8 cellular contexts compared by ENCODE assay signal in genomic region chr1:22673486-22674409, GRCh38. TPM values are rescaled to one million over a fixed set of nuclear protein-coding genes. Genes with fewer than 3 reads are reported as not detected.
A peak's percentile ranks its signal among the peaks of the same experiment; 100 is the strongest.
DNase-seq lines count a peak whose midpoint lies in the region; ATAC-seq and TF ChIP-seq lines count a peak whose summit lies in the region.

No MANE protein-coding gene starts in this region.

- peak; percentile 95 for ATAC-seq in activated CD4-positive, alpha-beta T cell treated with anti-CD3 and anti-CD28 coated beads for 36 hours
- ATAC-seq in omental fat pad (ENCODE audit: low FRiP score) (no peak), HG03521 (IDR thresholded peaks at IDR 0.05; ENCODE audit: unreplicated experiment) (no peak), HG02884 (IDR thresholded peaks at IDR 0.05; ENCODE audit: unreplicated experiment) (no peak)

- peaks cover 32% of the 10 kb centered on the region for H3K27me3 Mint-ChIP-seq in activated CD4-positive, alpha-beta T cell treated with anti-CD3 and anti-CD28 coated beads for 36 hours

- H3K4me3 ChIP-seq in fibroblast of mammary gland (ENCODE audit: control insufficient read depth, low read depth, low read length), result no peak overlapping the region

- peak; percentile 58 for DNase-seq in activated CD4-positive, alpha-beta T cell treated with anti-CD3 and anti-CD28 coated beads for 36 hours
- no peak for DNase-seq in activated CD4-positive, alpha-beta T cell treated with anti-CD3 and anti-CD28 coated beads for 4 hours
- DNase-seq in SHP77 treated with DMSO at 0.1 percent for 48 hours (lab: John Stamatoyannopoulos, UW) (peak; percentile 11), fibroblast of mammary gland (ENCODE audit: low read depth) (peak; percentile 62), omental fat pad (ENCODE audit: low spot score) (peak; percentile 61)

- TF ChIP-seq EP300 in Ishikawa (IDR thresholded peaks at IDR 0.05; ENCODE audit: borderline replicate concordance), result no peak

- H3K27ac Mint-ChIP-seq in activated CD4-positive, alpha-beta T cell treated with anti-CD3 and anti-CD28 coated beads for 36 hours, result no peak overlapping the region

- CTCF ChIA-PET in activated CD4-positive, alpha-beta T cell treated with anti-CD3 and anti-CD28 coated beads for 36 hours (lab: Charles Lee), result interaction anchor here (0.8 kb wide), 1 partner anchor 192 kb away, joined by 3 read pairs; no protein-coding TSS in a partner anchor

- no peaks in the 10 kb centered on the region for H3K4me1 Mint-ChIP-seq in activated CD4-positive, alpha-beta T cell treated with anti-CD3 and anti-CD28 coated beads for 36 hours

- TF ChIP-seq CTCF in fibroblast of mammary gland (conservative IDR thresholded peaks at IDR 0.05; ENCODE audit: control insufficient read depth, insufficient read depth, low read depth, low read length) (peak; percentile 88), omental fat pad (IDR thresholded peaks at IDR 0.05) (no peak)

- H3K4me3 Mint-ChIP-seq in activated CD4-positive, alpha-beta T cell treated with anti-CD3 and anti-CD28 coated beads for 36 hours, result no peak overlapping the region

- peak; percentile 91 for TF ChIP-seq RAD21 in Ishikawa (IDR thresholded peaks at IDR 0.05; ENCODE audit: low read depth)

- no peaks in the 10 kb centered on the region for H3K36me3 Mint-ChIP-seq in activated CD4-positive, alpha-beta T cell treated with anti-CD3 and anti-CD28 coated beads for 36 hours (ENCODE audit: low read depth)

- H3K9me3 Mint-ChIP-seq in activated CD4-positive, alpha-beta T cell treated with anti-CD3 and anti-CD28 coated beads for 36 hours (ENCODE audit: low read depth), result no peaks in the 10 kb centered on the region

- intact Hi-C loops in activated CD4-positive, alpha-beta T cell treated with anti-CD3 and anti-CD28 coated beads for 36 hours (cut with DNase I, micrococcal nuclease), result loop anchor here in 1 of 2 experiments (1.0 kb wide), 1 partner anchor 216 kb away; no protein-coding TSS in a partner anchor

- POLR2A ChIA-PET in activated CD4-positive, alpha-beta T cell treated with anti-CD3 and anti-CD28 coated beads for 36 hours (lab: Charles Lee), result no interaction called here

TF ChIP-seq in Ishikawa, 13 proteins besides CTCF, POLR2A, EP300 and RAD21:
- TF ChIP-seq ZBTB7A (IDR thresholded peaks at IDR 0.05; ENCODE audit: low read depth) (peak; percentile 64; the same call in 1 of the 2 replicates), TEAD4 (IDR thresholded peaks at IDR 0.05) (peak; percentile 39; the same call in 1 of the 2 replicates)
- TF ChIP-seq, protein P1, sequence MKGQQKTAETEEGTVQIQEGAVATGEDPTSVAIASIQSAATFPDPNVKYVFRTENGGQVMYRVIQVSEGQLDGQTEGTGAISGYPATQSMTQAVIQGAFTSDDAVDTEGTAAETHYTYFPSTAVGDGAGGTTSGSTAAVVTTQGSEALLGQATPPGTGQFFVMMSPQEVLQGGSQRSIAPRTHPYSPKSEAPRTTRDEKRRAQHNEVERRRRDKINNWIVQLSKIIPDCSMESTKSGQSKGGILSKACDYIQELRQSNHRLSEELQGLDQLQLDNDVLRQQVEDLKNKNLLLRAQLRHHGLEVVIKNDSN (IDR thresholded peaks at IDR 0.05), result no peak

RNA-seq across cellular contexts. Expression of gene C1QB, which starts 20.7 kb away (rescaled TPM):
- not detected for total RNA-seq in activated CD4-positive, alpha-beta T cell treated with anti-CD3 and anti-CD28 coated beads for 36 hours
- 1,000 to 10,000 TPM in 1 of 4 donors, 100 to 1,000 TPM in 3; 692 to 1,052 (median 953) TPM for total RNA-seq in omental fat pad

RNA-seq across cellular contexts. Expression of gene C1QC, which starts 30.3 kb away (rescaled TPM):
- total RNA-seq in activated CD4-positive, alpha-beta T cell treated with anti-CD3 and anti-CD28 coated beads for 36 hours, result not detected
- total RNA-seq in omental fat pad, result 100 to 1,000 TPM; 224 to 461 (median 398) TPM

RNA-seq across cellular contexts. Expression of gene EPHB2, which starts 36.9 kb away (rescaled TPM):
- not detected for total RNA-seq in activated CD4-positive, alpha-beta T cell treated with anti-CD3 and anti-CD28 coated beads for 36 hours
- total RNA-seq in omental fat pad, result 1 to 10 TPM; 3.5 to 5.5 (median 4.7) TPM

RNA-seq across cellular contexts. Expression of gene C1QA, which starts 37.3 kb away (rescaled TPM):
- total RNA-seq in activated CD4-positive, alpha-beta T cell treated with anti-CD3 and anti-CD28 coated beads for 36 hours, result not detected
- total RNA-seq in omental fat pad, result 100 to 1,000 TPM; 273 to 435 (median 364) TPM

Comparison
In these comparisons a context has a peak if more than half of its experiments do, and no peak if none do; other contexts are left out.
1. DNase-seq: peak in activated CD4-positive, alpha-beta T cell treated with anti-CD3 and anti-CD28 coated beads for 36 hours (single experiment), SHP77 treated with DMSO at 0.1 percent for 48 hours (single experiment), fibroblast of mammary gland (single experiment) and omental fat pad (single experiment); none in activated CD4-positive, alpha-beta T cell treated with anti-CD3 and anti-CD28 coated beads for 4 hours (0 of 2).
2. RNA of gene C1QB, which starts 20.7 kb away (total RNA-seq): 692 to 1,052 TPM in omental fat pad; not detected in activated CD4-positive, alpha-beta T cell treated with anti-CD3 and anti-CD28 coated beads for 36 hours; every median in the first group is over 100 times any median in the second.
3. RNA of gene C1QC, which starts 30.3 kb away (total RNA-seq): 224 to 461 TPM in omental fat pad; not detected in activated CD4-positive, alpha-beta T cell treated with anti-CD3 and anti-CD28 coated beads for 36 hours; every median in the first group is over 100 times any median in the second.
4. RNA of gene EPHB2, which starts 36.9 kb away (total RNA-seq): 3.5 to 5.5 TPM in omental fat pad; not detected in activated CD4-positive, alpha-beta T cell treated with anti-CD3 and anti-CD28 coated beads for 36 hours; every median in the first group is over 4 times any median in the second.